8 cellular contexts compared by ENCODE assay signal in the genomic region with DNA sequence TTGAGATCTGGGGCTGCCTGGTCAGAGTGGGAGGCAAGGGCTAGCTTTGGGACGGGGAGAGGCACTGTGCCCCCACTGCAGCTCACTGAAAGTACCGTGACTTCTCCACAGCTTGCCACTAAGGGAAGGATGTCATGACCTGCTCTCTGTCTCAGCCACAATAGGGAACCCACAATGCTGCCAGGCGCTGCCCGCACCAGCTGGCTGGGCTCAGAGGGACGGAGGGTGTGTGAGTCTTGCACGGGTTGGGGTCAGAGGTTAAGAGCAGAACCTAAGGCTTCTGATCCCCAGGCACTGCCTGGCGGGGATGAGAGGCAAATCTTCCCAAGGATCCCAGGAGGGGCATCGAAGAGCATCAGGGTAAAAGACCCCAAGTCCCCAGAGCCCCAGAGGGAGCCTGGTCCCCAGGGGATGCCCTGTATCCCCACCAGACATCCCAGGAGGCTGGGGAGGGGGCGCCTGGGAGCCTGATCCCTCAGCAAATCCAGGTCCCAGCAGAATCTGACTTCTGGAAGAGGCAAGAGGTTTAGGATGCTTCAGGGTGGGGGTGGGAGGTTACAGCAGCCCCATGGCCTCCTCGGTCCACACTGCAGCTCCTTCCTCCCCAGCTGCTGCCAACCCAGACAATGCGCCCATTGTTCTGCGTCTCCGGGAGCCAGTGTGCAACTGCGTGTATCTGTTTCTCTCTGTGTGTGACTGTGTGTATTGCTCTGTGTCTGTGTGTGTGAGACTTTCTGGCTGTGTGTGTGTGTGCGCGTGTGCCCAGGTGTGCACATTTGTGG. TPM values are rescaled to one million over a fixed set of nuclear protein-coding genes. Genes with fewer than 3 reads are reported as not detected.
A peak's percentile ranks its signal among the peaks of the same experiment; 100 is the strongest.
DNase-seq lines count a peak whose midpoint lies in the region; ATAC-seq and TF ChIP-seq lines count a peak whose summit lies in the region.

No MANE protein-coding gene starts in this region.

- peak overlapping the region; percentile 21 to 74 for H3K4me3 Mint-ChIP-seq in activated T-cell treated with anti-CD3 and anti-CD28 coated beads, Interleukin-2, amount 50 U/mL, for 72 hours
- no peak overlapping the region for H3K4me3 Mint-ChIP-seq in activated T-cell treated with anti-CD3 and anti-CD28 coated beads, Interleukin-2, amount 50 U/mL, for 24 hours
- H3K4me3 Mint-ChIP-seq in activated CD4-positive, alpha-beta memory T cell treated with anti-CD3 and anti-CD28 coated beads, Interleukin-2, amount 10 ng/mL, durations not matched to agents 7 days and 5 days: no peak overlapping the region
- H3K4me3 Mint-ChIP-seq in type B pancreatic cell: peak overlapping the region; percentile 72

- POLR2A ChIA-PET in activated CD4-positive, alpha-beta memory T cell treated with anti-CD3 and anti-CD28 coated beads, Interleukin-2, amount 10 ng/mL, durations not matched to agents 7 days and 5 days (lab: Charles Lee): interaction anchor here (0.8 to 3.4 kb wide), 9 partner anchors 8 to 142 kb away, joined by 3 to 41 read pairs (median 3); a partner anchor contains a TSS

- in situ Hi-C loops in KBM-7 (cut with MboI; ENCODE audit: low pct_unique_long_range_greater_than_20kb, low sequenced_read_pairs): no loop called here

- peaks cover 0 to 4% of the 10 kb centered on the region in 2 donors for H3K36me3 Mint-ChIP-seq in activated T-cell treated with anti-CD3 and anti-CD28 coated beads, Interleukin-2, amount 50 U/mL, for 72 hours (ENCODE audit: insufficient read depth in 2 of 2)
- H3K36me3 Mint-ChIP-seq in activated T-cell treated with anti-CD3 and anti-CD28 coated beads, Interleukin-2, amount 50 U/mL, for 24 hours (ENCODE audit: low read depth): peaks cover 18% of the 10 kb centered on the region
- peaks cover 16% of the 10 kb centered on the region for H3K36me3 Mint-ChIP-seq in activated CD4-positive, alpha-beta memory T cell treated with anti-CD3 and anti-CD28 coated beads, Interleukin-2, amount 10 ng/mL, durations not matched to agents 7 days and 5 days (ENCODE audit: low read depth)
- peaks cover 15% of the 10 kb centered on the region for H3K36me3 Mint-ChIP-seq in type B pancreatic cell

- no peak overlapping the region for H3K27ac Mint-ChIP-seq in activated T-cell treated with anti-CD3 and anti-CD28 coated beads, Interleukin-2, amount 50 U/mL, for 72 hours
- H3K27ac Mint-ChIP-seq in activated T-cell treated with anti-CD3 and anti-CD28 coated beads, Interleukin-2, amount 50 U/mL, for 24 hours: no peak overlapping the region
- H3K27ac Mint-ChIP-seq in activated CD4-positive, alpha-beta memory T cell treated with anti-CD3 and anti-CD28 coated beads, Interleukin-2, amount 10 ng/mL, durations not matched to agents 7 days and 5 days: no peak overlapping the region
- H3K27ac Mint-ChIP-seq in type B pancreatic cell: peak overlapping the region; percentile 52

- peak; percentile 15 to 44 for ATAC-seq in activated T-cell treated with anti-CD3 and anti-CD28 coated beads, Interleukin-2, amount 50 U/mL, for 72 hours (replicated peaks in 1 of 2)
- ATAC-seq in HG02642 (IDR thresholded peaks at IDR 0.05; ENCODE audit: poor library complexity, unreplicated experiment): no peak

- no peak for TF ChIP-seq CTCF in type B pancreatic cell (conservative IDR thresholded peaks at IDR 0.05)

- H3K9me3 Mint-ChIP-seq in activated T-cell treated with anti-CD3 and anti-CD28 coated beads, Interleukin-2, amount 50 U/mL, for 72 hours: no peaks in the 10 kb centered on the region
- no peaks in the 10 kb centered on the region for H3K9me3 Mint-ChIP-seq in activated T-cell treated with anti-CD3 and anti-CD28 coated beads, Interleukin-2, amount 50 U/mL, for 24 hours
- H3K9me3 Mint-ChIP-seq in activated CD4-positive, alpha-beta memory T cell treated with anti-CD3 and anti-CD28 coated beads, Interleukin-2, amount 10 ng/mL, durations not matched to agents 7 days and 5 days: no peaks in the 10 kb centered on the region
- H3K9me3 Mint-ChIP-seq in type B pancreatic cell: no peaks in the 10 kb centered on the region

- peaks cover 67% of the 10 kb centered on the region for H3K4me1 Mint-ChIP-seq in activated T-cell treated with anti-CD3 and anti-CD28 coated beads, Interleukin-2, amount 50 U/mL, for 72 hours (ENCODE audit: low read depth)
- H3K4me1 Mint-ChIP-seq in activated T-cell treated with anti-CD3 and anti-CD28 coated beads, Interleukin-2, amount 50 U/mL, for 24 hours (ENCODE audit: low read depth): peaks cover 55% of the 10 kb centered on the region
- peaks cover 47% of the 10 kb centered on the region for H3K4me1 Mint-ChIP-seq in activated CD4-positive, alpha-beta memory T cell treated with anti-CD3 and anti-CD28 coated beads, Interleukin-2, amount 10 ng/mL, durations not matched to agents 7 days and 5 days
- H3K4me1 Mint-ChIP-seq in type B pancreatic cell (ENCODE audit: unreplicated experiment): peaks cover 25% of the 10 kb centered on the region

- CTCF ChIA-PET in activated CD4-positive, alpha-beta memory T cell treated with anti-CD3 and anti-CD28 coated beads, Interleukin-2, amount 10 ng/mL, durations not matched to agents 7 days and 5 days (lab: Charles Lee): interaction anchor here (0.6 to 2.2 kb wide), 3 partner anchors 13 to 238 kb away, joined by 3 to 16 read pairs (median 3); no protein-coding TSS in a partner anchor

- DNase-seq in activated T-cell treated with anti-CD3 and anti-CD28 coated beads, Interleukin-2, amount 50 U/mL, for 72 hours: peak; percentile 59 to 67
- no peak for DNase-seq in activated T-cell treated with anti-CD3 and anti-CD28 coated beads, Interleukin-2, amount 50 U/mL, for 24 hours
- DNase-seq in activated CD4-positive, alpha-beta memory T cell treated with anti-CD3 and anti-CD28 coated beads, Interleukin-2, amount 10 ng/mL, durations not matched to agents 7 days and 5 days: peak; percentile 50
- DNase-seq in kidney tubule cell (ENCODE audit: low spot score) (peak; percentile 64), type B pancreatic cell (ENCODE audit: extremely low spot score, unreplicated experiment) (no peak), KBM-7 (no peak), GM19240 (ENCODE audit: insufficient read length, low spot score) (no peak)

- H3K27me3 Mint-ChIP-seq in activated T-cell treated with anti-CD3 and anti-CD28 coated beads, Interleukin-2, amount 50 U/mL, for 72 hours (ENCODE audit: low read depth): no peaks in the 10 kb centered on the region
- H3K27me3 Mint-ChIP-seq in activated T-cell treated with anti-CD3 and anti-CD28 coated beads, Interleukin-2, amount 50 U/mL, for 24 hours: no peaks in the 10 kb centered on the region
- H3K27me3 Mint-ChIP-seq in activated CD4-positive, alpha-beta memory T cell treated with anti-CD3 and anti-CD28 coated beads, Interleukin-2, amount 10 ng/mL, durations not matched to agents 7 days and 5 days: peaks cover 13% of the 10 kb centered on the region
- no peaks in the 10 kb centered on the region for H3K27me3 Mint-ChIP-seq in type B pancreatic cell

RNA-seq across cellular contexts. Expression of a gene that starts 2.0 kb away (rescaled TPM):
- 10 to 100 TPM; 12.3 to 14.9 TPM for total RNA-seq in activated T-cell treated with anti-CD3 and anti-CD28 coated beads, Interleukin-2, amount 50 U/mL, for 72 hours
- 10 to 100 TPM; 26.4 to 27.9 TPM for total RNA-seq in activated CD4-positive, alpha-beta memory T cell treated with anti-CD3 and anti-CD28 coated beads, Interleukin-2, amount 10 ng/mL, durations not matched to agents 7 days and 5 days
- total RNA-seq in type B pancreatic cell (ENCODE audit: low replicate concordance): 247 and 465 TPM in 2 replicates

RNA-seq across cellular contexts. Expression of a gene that starts 24.2 kb away (rescaled TPM):
- 10 to 100 TPM in 1 of 2 donors, 1 to 10 TPM in 1; 9.2 to 14.0 TPM for total RNA-seq in activated T-cell treated with anti-CD3 and anti-CD28 coated beads, Interleukin-2, amount 50 U/mL, for 72 hours
- 10 to 100 TPM; 10.6 to 11.8 TPM for total RNA-seq in activated CD4-positive, alpha-beta memory T cell treated with anti-CD3 and anti-CD28 coated beads, Interleukin-2, amount 10 ng/mL, durations not matched to agents 7 days and 5 days
- total RNA-seq in type B pancreatic cell (ENCODE audit: low replicate concordance): 4.7 and 8.7 TPM in 2 replicates

RNA-seq across cellular contexts. Expression of a gene that starts 24.3 kb away (rescaled TPM):
- total RNA-seq in activated T-cell treated with anti-CD3 and anti-CD28 coated beads, Interleukin-2, amount 50 U/mL, for 72 hours: 1 to 10 TPM; 1.2 to 1.9 TPM
- total RNA-seq in activated CD4-positive, alpha-beta memory T cell treated with anti-CD3 and anti-CD28 coated beads, Interleukin-2, amount 10 ng/mL, durations not matched to agents 7 days and 5 days: 1 to 10 TPM in 1 of 2 experiments, under 1 TPM in 1; 0.70 to 1.0 TPM
- 2.1 and 3.8 TPM in 2 replicates for total RNA-seq in type B pancreatic cell (ENCODE audit: low replicate concordance)

RNA-seq across cellular contexts. Expression of a gene that starts 46.2 kb away (rescaled TPM):
- total RNA-seq in activated T-cell treated with anti-CD3 and anti-CD28 coated beads, Interleukin-2, amount 50 U/mL, for 72 hours: 100 to 1,000 TPM; 149 to 157 TPM
- 100 to 1,000 TPM; 180 to 185 TPM for total RNA-seq in activated CD4-positive, alpha-beta memory T cell treated with anti-CD3 and anti-CD28 coated beads, Interleukin-2, amount 10 ng/mL, durations not matched to agents 7 days and 5 days
- 108 and 114 TPM in 2 replicates for total RNA-seq in type B pancreatic cell (ENCODE audit: low replicate concordance)

RNA-seq across cellular contexts. Expression of a gene that starts 56.2 kb away (rescaled TPM):
- 10 to 100 TPM; 50.6 to 67.7 TPM for total RNA-seq in activated T-cell treated with anti-CD3 and anti-CD28 coated beads, Interleukin-2, amount 50 U/mL, for 72 hours
- total RNA-seq in activated CD4-positive, alpha-beta memory T cell treated with anti-CD3 and anti-CD28 coated beads, Interleukin-2, amount 10 ng/mL, durations not matched to agents 7 days and 5 days: 10 to 100 TPM; 52.5 to 52.6 TPM
- 66.5 and 71.3 TPM in 2 replicates for total RNA-seq in type B pancreatic cell (ENCODE audit: low replicate concordance)

Comparison
In these comparisons a context has a peak if more than half of its experiments do, and no peak if none do; other contexts are left out.
1. DNase-seq: peak in activated T-cell treated with anti-CD3 and anti-CD28 coated beads, Interleukin-2, amount 50 U/mL, for 72 hours (2 of 2), activated CD4-positive, alpha-beta memory T cell treated with anti-CD3 and anti-CD28 coated beads, Interleukin-2, amount 10 ng/mL, durations not matched to agents 7 days and 5 days (single experiment) and kidney tubule cell (single experiment); none in activated T-cell treated with anti-CD3 and anti-CD28 coated beads, Interleukin-2, amount 50 U/mL, for 24 hours (single experiment), type B pancreatic cell (single experiment), KBM-7 (single experiment) and GM19240 (single experiment).
2. H3K4me3 Mint-ChIP-seq: peak in activated T-cell treated with anti-CD3 and anti-CD28 coated beads, Interleukin-2, amount 50 U/mL, for 72 hours (2 of 2) and type B pancreatic cell (single experiment); none in activated T-cell treated with anti-CD3 and anti-CD28 coated beads, Interleukin-2, amount 50 U/mL, for 24 hours (single experiment) and activated CD4-positive, alpha-beta memory T cell treated with anti-CD3 and anti-CD28 coated beads, Interleukin-2, amount 10 ng/mL, durations not matched to agents 7 days and 5 days (single experiment).